9 cellular contexts compared by ENCODE assay signal in the genomic region with DNA sequence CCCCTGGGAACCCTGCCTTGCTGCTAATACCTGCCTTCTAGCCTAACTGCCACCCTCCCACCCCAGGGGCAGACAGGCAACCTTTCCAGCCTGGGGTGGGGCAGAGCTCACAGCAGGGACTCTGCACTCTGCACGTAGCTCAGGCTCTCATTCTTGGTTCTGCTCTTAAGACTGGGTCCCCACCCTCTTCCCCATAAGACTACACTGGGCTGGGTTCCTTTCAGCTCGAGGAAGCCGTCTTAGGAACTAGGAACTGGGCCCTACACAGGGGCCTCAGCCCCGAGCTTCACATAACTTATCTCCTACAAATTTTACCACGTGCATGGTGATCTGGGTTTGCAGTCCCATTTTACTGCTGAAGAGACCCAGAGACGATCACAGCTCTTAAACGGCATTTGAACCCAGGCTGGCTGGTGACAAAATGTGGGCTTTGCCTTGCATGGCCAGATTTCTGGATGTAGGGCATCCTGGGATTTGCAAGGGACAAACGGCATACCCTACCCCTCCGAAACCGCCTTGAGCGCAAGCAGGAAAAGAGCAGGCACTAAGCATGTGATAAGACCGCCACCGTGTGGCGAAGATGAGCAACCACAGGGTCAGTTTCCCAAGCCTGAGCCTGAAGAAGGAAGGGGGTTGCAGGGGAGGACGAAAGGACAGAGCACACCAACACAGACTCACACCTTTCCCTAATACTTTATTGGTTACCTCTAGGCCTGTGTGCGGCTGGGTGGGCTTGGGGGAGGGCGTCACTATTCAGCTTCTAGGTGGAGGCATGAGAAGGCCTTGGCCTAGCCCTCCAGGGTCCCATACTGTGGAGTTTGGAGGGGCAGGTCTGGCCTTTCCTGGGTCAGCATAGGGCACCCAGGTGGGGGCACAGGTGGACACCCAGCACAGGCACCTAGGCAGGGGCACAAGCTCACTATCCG. TPM values are rescaled to one million over a fixed set of nuclear protein-coding genes. Genes with fewer than 3 reads are reported as not detected.
DNase-seq lines count a peak whose midpoint lies in the region; ATAC-seq and TF ChIP-seq lines count a peak whose summit lies in the region.
"Had no signal": no experiment of that assay in that cellular context is flagged by ENCODE, and none has a peak within 500 bp of the region (broad histone marks: within the 10 kb centered on the region; RNA-seq: fewer than 3 reads in every experiment).

No MANE protein-coding gene starts in this region.

- peaks cover 4% of the 10 kb centered on the region for H3K4me1 ChIP-seq in HEK293 (ENCODE audit: control insufficient read depth, insufficient read depth, low read length)

- H3K9me3 ChIP-seq in HEK293 (ENCODE audit: control insufficient read depth, insufficient read depth, low read depth, low read length): no peaks in the 10 kb centered on the region

- H3K4me1 Mint-ChIP-seq in activated CD4-positive, alpha-beta memory T cell treated with anti-CD3 and anti-CD28 coated beads for 36 hours (ENCODE audit: low read depth): peaks cover 35% of the 10 kb centered on the region
- H3K4me1 Mint-ChIP-seq in stimulated activated naive B cell treated with anti-CD40 and anti-IgM and Interleukin-4, amounts not matched to agents 10 μg/mL and 1 μg/mL and 100 μg/mL, for 72 hours: peaks cover 30 to 42% of the 10 kb centered on the region in 2 donors

- POLR2A ChIA-PET in HEK293 (lab: Yijun Ruan, JAX): interaction anchor here (0.6 to 2.6 kb wide), 8 partner anchors 8 to 126 kb away, joined by 3 to 12 read pairs (median 6); a partner anchor contains a TSS
- POLR2A ChIA-PET in activated CD4-positive, alpha-beta memory T cell treated with anti-CD3 and anti-CD28 coated beads for 36 hours (lab: Charles Lee): interaction anchor here (0.8 to 2.9 kb wide), 9 partner anchors 10 to 39 kb away, joined by 3 to 19 read pairs (median 5); a partner anchor contains a TSS

- H3K27ac ChIP-seq in HEK293 (ENCODE audit: extremely low read depth, low read depth, low read length): no peak overlapping the region

- peak; percentile 73 for DNase-seq in AML-193 (lab: John Stamatoyannopoulos, UW)
- DNase-seq in NCI-H82 (lab: John Stamatoyannopoulos, UW): peak; percentile 96
- DNase-seq in activated CD4-positive, alpha-beta memory T cell treated with anti-CD3 and anti-CD28 coated beads for 36 hours: peak; percentile 84
- peak; percentile 65 for DNase-seq in effector CD8-positive, alpha-beta T cell (lab: John Stamatoyannopoulos, UW)
- peak; percentile 92 for DNase-seq in medulla oblongata (ENCODE audit: extremely low spot score)
- peak; percentile 56 for DNase-seq in stimulated activated naive B cell treated with anti-CD40 and anti-IgM and Interleukin-4, amounts not matched to agents 10 μg/mL and 1 μg/mL and 100 μg/mL, for 72 hours

- H3K36me3 Mint-ChIP-seq in activated CD4-positive, alpha-beta memory T cell treated with anti-CD3 and anti-CD28 coated beads for 36 hours: peaks cover 36% of the 10 kb centered on the region
- H3K36me3 Mint-ChIP-seq in stimulated activated naive B cell treated with anti-CD40 and anti-IgM and Interleukin-4, amounts not matched to agents 10 μg/mL and 1 μg/mL and 100 μg/mL, for 72 hours: peaks cover 16 to 17% of the 10 kb centered on the region in 2 donors

- peak overlapping the region; percentile 83 for H3K27ac Mint-ChIP-seq in activated CD4-positive, alpha-beta memory T cell treated with anti-CD3 and anti-CD28 coated beads for 36 hours
- peak overlapping the region; percentile 68 for H3K27ac Mint-ChIP-seq in stimulated activated naive B cell treated with anti-CD40 and anti-IgM and Interleukin-4, amounts not matched to agents 10 μg/mL and 1 μg/mL and 100 μg/mL, for 72 hours

- H3K4me3 Mint-ChIP-seq in activated CD4-positive, alpha-beta memory T cell treated with anti-CD3 and anti-CD28 coated beads for 36 hours: peak overlapping the region; percentile 62
- peak overlapping the region; percentile 79 to 81 for H3K4me3 Mint-ChIP-seq in stimulated activated naive B cell treated with anti-CD40 and anti-IgM and Interleukin-4, amounts not matched to agents 10 μg/mL and 1 μg/mL and 100 μg/mL, for 72 hours

- no peaks in the 10 kb centered on the region for H3K9me3 Mint-ChIP-seq in activated CD4-positive, alpha-beta memory T cell treated with anti-CD3 and anti-CD28 coated beads for 36 hours
- H3K9me3 Mint-ChIP-seq in stimulated activated naive B cell treated with anti-CD40 and anti-IgM and Interleukin-4, amounts not matched to agents 10 μg/mL and 1 μg/mL and 100 μg/mL, for 72 hours: no peaks in the 10 kb centered on the region

- peaks cover 14 to 29% of the 10 kb centered on the region in 2 experiments; a peak in 2 of 3 replicates for H3K36me3 ChIP-seq in HEK293 (ENCODE audit: control insufficient read depth in 2 of 2, insufficient read depth in 1 of 2, low read length in 2 of 2)

- no peak for ATAC-seq in stimulated activated naive B cell treated with anti-CD40 and anti-IgM and Interleukin-4, amounts not matched to agents 10 μg/mL and 1 μg/mL and 100 μg/mL, for 72 hours (replicated peaks)
- ATAC-seq in GM18867 (IDR thresholded peaks at IDR 0.05; ENCODE audit: unreplicated experiment): no peak

- intact Hi-C loops in activated CD4-positive, alpha-beta memory T cell treated with anti-CD3 and anti-CD28 coated beads for 36 hours (cut with micrococcal nuclease): loop anchor here (1.0 kb wide), 3 partner anchors 19 to 36 kb away; no protein-coding TSS in a partner anchor

- no peak overlapping the region for H3K4me3 ChIP-seq in HEK293 (ENCODE audit: low read depth, low read length)

- no peaks in the 10 kb centered on the region for H3K27me3 Mint-ChIP-seq in activated CD4-positive, alpha-beta memory T cell treated with anti-CD3 and anti-CD28 coated beads for 36 hours
- H3K27me3 Mint-ChIP-seq in stimulated activated naive B cell treated with anti-CD40 and anti-IgM and Interleukin-4, amounts not matched to agents 10 μg/mL and 1 μg/mL and 100 μg/mL, for 72 hours: no peaks in the 10 kb centered on the region

- CTCF ChIA-PET in HEK293 (lab: Yijun Ruan, JAX): interaction anchor here (0.5 to 16.5 kb wide), 34 partner anchors 9 to 1047 kb away, joined by 3 to 386 read pairs (median 4); a partner anchor contains a TSS
- CTCF ChIA-PET in activated CD4-positive, alpha-beta memory T cell treated with anti-CD3 and anti-CD28 coated beads for 36 hours (lab: Charles Lee): interaction anchor here (0.6 to 18.0 kb wide), 31 partner anchors 9 to 464 kb away, joined by 3 to 636 read pairs (median 4); a partner anchor contains a TSS

- peak; percentile 97 for TF ChIP-seq CTCF in HEK293 (tag by site-specific recombination; IDR thresholded peaks at IDR 0.05)

TF ChIP-seq in HEK293, 187 proteins besides CTCF, POLR2A, EP300 and RAD21 (continues in another document):
- no peak for TF ChIP-seq ZNF426 (tag by site-specific recombination; IDR thresholded peaks at IDR 0.05)
- no peak for TF ChIP-seq ZNF37A (tag by site-specific recombination; IDR thresholded peaks at IDR 0.05)
- TF ChIP-seq, protein P1, sequence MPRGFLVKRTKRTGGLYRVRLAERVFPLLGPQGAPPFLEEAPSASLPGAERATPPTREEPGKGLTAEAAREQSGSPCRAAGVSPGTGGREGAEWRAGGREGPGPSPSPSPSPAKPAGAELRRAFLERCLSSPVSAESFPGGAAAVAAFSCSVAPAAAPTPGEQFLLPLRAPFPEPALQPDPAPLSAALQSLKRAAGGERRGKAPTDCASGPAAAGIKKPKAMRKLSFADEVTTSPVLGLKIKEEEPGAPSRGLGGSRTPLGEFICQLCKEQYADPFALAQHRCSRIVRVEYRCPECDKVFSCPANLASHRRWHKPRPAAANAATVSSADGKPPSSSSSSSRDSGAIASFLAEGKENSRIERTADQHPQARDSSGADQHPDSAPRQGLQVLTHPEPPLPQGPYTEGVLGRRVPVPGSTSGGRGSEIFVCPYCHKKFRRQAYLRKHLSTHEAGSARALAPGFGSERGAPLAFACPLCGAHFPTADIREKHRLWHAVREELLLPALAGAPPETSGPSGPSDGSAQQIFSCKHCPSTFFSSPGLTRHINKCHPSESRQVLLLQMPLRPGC (tag by site-specific recombination; IDR thresholded peaks at IDR 0.05): no peak
- TF ChIP-seq, protein P2, sequence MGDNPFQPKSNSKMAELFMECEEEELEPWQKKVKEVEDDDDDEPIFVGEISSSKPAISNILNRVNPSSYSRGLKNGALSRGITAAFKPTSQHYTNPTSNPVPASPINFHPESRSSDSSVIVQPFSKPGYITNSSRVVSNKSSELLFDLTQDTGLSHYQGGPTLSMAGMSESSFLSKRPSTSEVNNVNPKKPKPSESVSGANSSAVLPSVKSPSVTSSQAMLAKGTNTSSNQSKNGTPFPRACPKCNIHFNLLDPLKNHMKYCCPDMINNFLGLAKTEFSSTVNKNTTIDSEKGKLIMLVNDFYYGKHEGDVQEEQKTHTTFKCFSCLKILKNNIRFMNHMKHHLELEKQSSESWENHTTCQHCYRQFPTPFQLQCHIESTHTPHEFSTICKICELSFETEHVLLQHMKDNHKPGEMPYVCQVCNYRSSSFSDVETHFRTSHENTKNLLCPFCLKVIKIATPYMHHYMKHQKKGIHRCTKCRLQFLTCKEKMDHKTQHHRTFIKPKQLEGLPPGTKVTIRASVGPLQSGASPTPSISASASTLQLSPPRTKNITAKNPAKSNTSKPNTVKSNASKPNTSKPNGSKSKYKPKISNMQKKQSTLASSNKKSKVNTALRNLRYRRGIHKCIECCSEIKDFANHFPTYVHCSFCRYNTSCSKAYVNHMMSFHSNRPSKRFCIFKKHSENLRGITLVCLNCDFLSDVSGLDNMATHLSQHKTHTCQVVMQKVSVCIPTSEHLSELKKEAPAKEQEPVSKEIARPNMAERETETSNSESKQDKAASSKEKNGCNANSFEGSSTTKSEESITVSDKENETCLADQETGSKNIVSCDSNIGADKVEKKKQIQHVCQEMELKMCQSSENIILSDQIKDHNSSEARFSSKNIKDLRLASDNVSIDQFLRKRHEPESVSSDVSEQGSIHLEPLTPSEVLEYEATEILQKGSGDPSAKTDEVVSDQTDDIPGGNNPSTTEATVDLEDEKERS (tag by site-specific recombination; IDR thresholded peaks at IDR 0.05): no peak
- no peak for TF ChIP-seq ZNF560 (tag by site-specific recombination; IDR thresholded peaks at IDR 0.05; ENCODE audit: borderline replicate concordance)
- no peak for TF ChIP-seq ZNF354C (tag by site-specific recombination; IDR thresholded peaks at IDR 0.05; ENCODE audit: borderline replicate concordance, low read depth)
- TF ChIP-seq ZNF239 (tag by site-specific recombination; IDR thresholded peaks at IDR 0.05): no peak
- TF ChIP-seq ZNF211 (tag by site-specific recombination; IDR thresholded peaks at IDR 0.05; ENCODE audit: low read depth): no peak
- TF ChIP-seq ZNF473 (tag by site-specific recombination; IDR thresholded peaks at IDR 0.05): no peak
- TF ChIP-seq ZNF140 (tag by site-specific recombination; IDR thresholded peaks at IDR 0.05): no peak
- no peak for TF ChIP-seq ZNF341 (tag by site-specific recombination; IDR thresholded peaks at IDR 0.05; ENCODE audit: low read depth)

RNA-seq across cellular contexts. Expression of a gene that starts 5.1 kb away (rescaled TPM):
- total RNA-seq in activated CD4-positive, alpha-beta memory T cell treated with anti-CD3 and anti-CD28 coated beads for 36 hours: 100 to 1,000 TPM; 409 to 411 TPM

RNA-seq across cellular contexts. Expression of a gene that starts 5.2 kb away (rescaled TPM):
- total RNA-seq in activated CD4-positive, alpha-beta memory T cell treated with anti-CD3 and anti-CD28 coated beads for 36 hours: 100 to 1,000 TPM; 253 to 258 TPM

RNA-seq across cellular contexts. Expression of a gene that starts 5.5 kb away (rescaled TPM):
- total RNA-seq in activated CD4-positive, alpha-beta memory T cell treated with anti-CD3 and anti-CD28 coated beads for 36 hours: 10 to 100 TPM; 42.4 to 44.6 TPM
- total RNA-seq: urinary bladder had no signal

RNA-seq across cellular contexts. Expression of a gene that starts 10.0 kb away (rescaled TPM):
- 10 to 100 TPM; 61.9 to 66.8 TPM for total RNA-seq in activated CD4-positive, alpha-beta memory T cell treated with anti-CD3 and anti-CD28 coated beads for 36 hours

RNA-seq across cellular contexts. Expression of a gene that starts 21.1 kb away (rescaled TPM):
- 10 to 100 TPM; 20.2 to 22.2 TPM for total RNA-seq in activated CD4-positive, alpha-beta memory T cell treated with anti-CD3 and anti-CD28 coated beads for 36 hours
